Comparison of ENCODE assay signal across 1 cellular context in the genomic region with DNA sequence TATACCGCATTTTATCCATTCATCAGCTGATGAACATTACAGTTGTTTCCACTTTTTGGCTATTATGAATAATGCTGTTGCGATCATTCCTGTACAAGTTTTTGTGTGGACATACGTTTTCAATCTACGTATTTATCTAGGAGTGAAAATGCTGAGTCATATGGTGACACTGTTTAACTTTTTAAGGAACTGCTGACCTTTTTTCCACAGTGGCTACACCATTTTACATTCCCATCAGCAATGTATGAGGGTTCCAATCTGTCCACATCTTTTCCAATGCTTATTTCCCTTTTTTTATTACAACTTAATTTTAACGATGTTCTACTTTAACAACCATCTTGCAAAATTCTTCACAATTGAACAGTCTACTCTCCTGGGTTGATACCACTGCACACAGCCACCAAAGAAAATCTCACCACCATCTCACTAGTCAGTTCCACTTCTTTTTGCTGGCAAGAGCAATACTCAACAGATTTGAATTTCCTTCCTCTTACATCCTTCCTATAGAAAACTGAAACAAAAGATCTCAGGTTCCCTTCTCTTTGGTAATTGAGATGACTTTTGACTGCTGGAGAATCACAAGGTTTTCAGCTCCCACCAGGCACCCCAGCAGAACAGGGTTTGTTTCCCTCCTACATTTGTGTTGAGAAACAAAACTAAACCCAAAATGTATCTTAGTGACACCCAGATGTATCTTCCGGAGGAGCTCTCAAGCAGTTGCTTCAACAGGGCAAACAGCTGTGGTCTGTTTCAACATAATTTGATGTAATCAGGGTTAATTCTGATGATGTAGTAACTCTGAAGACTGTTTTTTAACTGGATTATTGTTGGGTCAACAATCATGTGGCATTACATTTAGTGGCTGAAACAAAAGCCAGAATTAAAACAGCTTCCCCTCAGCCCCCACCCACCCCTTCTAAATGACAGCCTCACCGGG.
A peak's percentile ranks its signal among the peaks of the same experiment; 100 is the strongest.
TF ChIP-seq lines count a peak whose summit lies in the region.

No MANE protein-coding gene starts in this region.

TF ChIP-seq in H1, 55 proteins besides CTCF, POLR2A, EP300 and RAD21:
- no peak for TF ChIP-seq SUZ12 (IDR thresholded peaks at IDR 0.05; ENCODE audit: low read length)
- peak; percentile 86 for TF ChIP-seq BACH1 (IDR thresholded peaks at IDR 0.05; ENCODE audit: low read length)
- TF ChIP-seq MAFK (IDR thresholded peaks at IDR 0.05; ENCODE audit: low read depth, low read length): peak; percentile 71
- TF ChIP-seq SIRT6 (IDR thresholded peaks at IDR 0.05; ENCODE audit: low read length): no peak
- no peak for TF ChIP-seq NANOG (IDR thresholded peaks at IDR 0.05; ENCODE audit: insufficient read depth, low read depth, low read length, poor library complexity, severe bottlenecking)
- TF ChIP-seq GABPA (IDR thresholded peaks at IDR 0.05; ENCODE audit: borderline replicate concordance, insufficient read depth, low read length): no peak
